ENCODE assay signal across 8 cellular contexts in genomic region chr9:60526694-60527231, GRCh38.
A peak's percentile ranks its signal among the peaks of the same experiment; 100 is the strongest.
DNase-seq lines count a peak whose midpoint lies in the region; ATAC-seq and TF ChIP-seq lines count a peak whose summit lies in the region.
"Not testable (repeated sequence)": the region's sequence is repeated elsewhere in the genome, so short reads cannot be mapped to it uniquely, and the experiment has no call there.

No MANE protein-coding gene starts in this region.

- not testable (repeated sequence) for H3K36me3 ChIP-seq in DND-41 (ENCODE audit: insufficient read depth, low read length); gastroesophageal sphincter; mucosa of descending colon (ENCODE audit: low read depth); upper lobe of left lung; aorta (ENCODE audit: control insufficient read depth in 1 of 2, insufficient read depth in 2 of 2, low read length in 1 of 2)

- H3K36me3 Mint-ChIP-seq in activated CD4-positive, alpha-beta T cell treated with anti-CD3 and anti-CD28 coated beads, Interleukin-2, amount 10 ng/mL, durations not matched to agents 24 days and 14 days (ENCODE audit: low read depth); stimulated activated memory B cell treated with anti-CD40 and anti-IgM and Interleukin-4, amounts not matched to agents 10 μg/mL and 1 μg/mL and 100 μg/mL, for 72 hours: not testable (repeated sequence)

- H3K4me3 ChIP-seq in DND-41 (ENCODE audit: low read depth in 1 of 2, low read length in 2 of 2); coronary artery; gastroesophageal sphincter; mucosa of descending colon; upper lobe of left lung; aorta (ENCODE audit: low read length in 2 of 2): not testable (repeated sequence)

- TF ChIP-seq EP300 in gastroesophageal sphincter (IDR thresholded peaks at IDR 0.05); upper lobe of left lung (IDR thresholded peaks at IDR 0.05): not testable (repeated sequence)

- H3K27me3 ChIP-seq in DND-41 (ENCODE audit: insufficient read depth, low read length, poor library complexity); gastroesophageal sphincter; upper lobe of left lung; aorta (ENCODE audit: control insufficient read depth in 1 of 2, insufficient read depth in 2 of 2, low read length in 1 of 2): not testable (repeated sequence)

- not testable (repeated sequence) for H3K4me2 ChIP-seq in DND-41 (ENCODE audit: insufficient read depth, low read length)

- H3K4me1 ChIP-seq in DND-41 (ENCODE audit: insufficient read depth, low read length); gastroesophageal sphincter; mucosa of descending colon (ENCODE audit: low read depth); upper lobe of left lung; aorta (ENCODE audit: control insufficient read depth in 1 of 2, insufficient read depth in 2 of 2, low read length in 2 of 2): not testable (repeated sequence)

- 0 out of 3 replicates have a peak, but pooled peaks have one; percentile 17 for ATAC-seq in DND-41 (ENCODE audit: insufficient read depth, low read depth)
- ATAC-seq in gastroesophageal sphincter, result peak; percentile 25
- ATAC-seq in mucosa of descending colon, result peak; percentile 12
- ATAC-seq in stimulated activated memory B cell treated with anti-CD40 and anti-IgM and Interleukin-4, amounts not matched to agents 10 μg/mL and 1 μg/mL and 100 μg/mL, for 72 hours, result peak; percentile 35
- ATAC-seq in upper lobe of left lung (ENCODE audit: low FRiP score in 2 of 2), result peak; percentile 26 to 82
- ATAC-seq in aorta (ENCODE audit: low FRiP score), result peak; percentile 70

- DNase-seq in DND-41, mucosa of descending colon, upper lobe of left lung, aorta: not testable (repeated sequence)
- peak; percentile 27 for DNase-seq in activated CD4-positive, alpha-beta T cell treated with anti-CD3 and anti-CD28 coated beads, Interleukin-2, amount 10 ng/mL, durations not matched to agents 24 days and 14 days
- DNase-seq in coronary artery (ENCODE audit: low spot score), result peak; percentile 36

- H3K9me3 Mint-ChIP-seq in activated CD4-positive, alpha-beta T cell treated with anti-CD3 and anti-CD28 coated beads, Interleukin-2, amount 10 ng/mL, durations not matched to agents 24 days and 14 days; stimulated activated memory B cell treated with anti-CD40 and anti-IgM and Interleukin-4, amounts not matched to agents 10 μg/mL and 1 μg/mL and 100 μg/mL, for 72 hours: not testable (repeated sequence)

- H3K79me2 ChIP-seq in DND-41 (ENCODE audit: insufficient read depth, low read length), result not testable (repeated sequence)

- TF ChIP-seq CTCF in DND-41 (IDR thresholded peaks at IDR 0.05; ENCODE audit: borderline replicate concordance, extremely low read depth, low read length, poor library complexity, severe bottlenecking); coronary artery (IDR thresholded peaks at IDR 0.05); gastroesophageal sphincter (IDR thresholded peaks at IDR 0.05); mucosa of descending colon (IDR thresholded peaks at IDR 0.05); upper lobe of left lung (IDR thresholded peaks at IDR 0.05): not testable (repeated sequence)

- TF ChIP-seq POLR2A in gastroesophageal sphincter (IDR thresholded peaks at IDR 0.05); upper lobe of left lung (IDR thresholded peaks at IDR 0.05): not testable (repeated sequence)

- intact Hi-C loops in activated CD4-positive, alpha-beta T cell treated with anti-CD3 and anti-CD28 coated beads, Interleukin-2, amount 10 ng/mL, durations not matched to agents 24 days and 14 days (cut with micrococcal nuclease); mucosa of descending colon (cut with DNase I, micrococcal nuclease); aorta (cut with DNase I): not testable (repeated sequence)

- not testable (repeated sequence) for H3K27me3 Mint-ChIP-seq in activated CD4-positive, alpha-beta T cell treated with anti-CD3 and anti-CD28 coated beads, Interleukin-2, amount 10 ng/mL, durations not matched to agents 24 days and 14 days; stimulated activated memory B cell treated with anti-CD40 and anti-IgM and Interleukin-4, amounts not matched to agents 10 μg/mL and 1 μg/mL and 100 μg/mL, for 72 hours

- H3K4me1 Mint-ChIP-seq in activated CD4-positive, alpha-beta T cell treated with anti-CD3 and anti-CD28 coated beads, Interleukin-2, amount 10 ng/mL, durations not matched to agents 24 days and 14 days; stimulated activated memory B cell treated with anti-CD40 and anti-IgM and Interleukin-4, amounts not matched to agents 10 μg/mL and 1 μg/mL and 100 μg/mL, for 72 hours: not testable (repeated sequence)

- not testable (repeated sequence) for H3K9me3 ChIP-seq in DND-41 (ENCODE audit: insufficient read depth, low read length, severe bottlenecking); upper lobe of left lung; aorta (ENCODE audit: control insufficient read depth, low read length)
- peaks cover 0 to 23% (median 0%) of the 10 kb centered on the region in 3 donors for H3K9me3 ChIP-seq in gastroesophageal sphincter
- H3K9me3 ChIP-seq in mucosa of descending colon, result peaks cover 77% of the 10 kb centered on the region

- not testable (repeated sequence) for H3K9ac ChIP-seq in DND-41 (ENCODE audit: low read depth, low read length)

- H4K20me1 ChIP-seq in DND-41 (ENCODE audit: insufficient read depth, low read length), result not testable (repeated sequence)

- not testable (repeated sequence) for H3K27ac ChIP-seq in DND-41 (ENCODE audit: low read length); coronary artery; gastroesophageal sphincter; upper lobe of left lung; aorta (ENCODE audit: low read depth in 1 of 2, low read length in 2 of 2)

- H3K27ac Mint-ChIP-seq in activated CD4-positive, alpha-beta T cell treated with anti-CD3 and anti-CD28 coated beads, Interleukin-2, amount 10 ng/mL, durations not matched to agents 24 days and 14 days; stimulated activated memory B cell treated with anti-CD40 and anti-IgM and Interleukin-4, amounts not matched to agents 10 μg/mL and 1 μg/mL and 100 μg/mL, for 72 hours: not testable (repeated sequence)

- not testable (repeated sequence) for H2AFZ ChIP-seq in DND-41 (ENCODE audit: low read depth, low read length)

- H3K4me3 Mint-ChIP-seq in activated CD4-positive, alpha-beta T cell treated with anti-CD3 and anti-CD28 coated beads, Interleukin-2, amount 10 ng/mL, durations not matched to agents 24 days and 14 days; stimulated activated memory B cell treated with anti-CD40 and anti-IgM and Interleukin-4, amounts not matched to agents 10 μg/mL and 1 μg/mL and 100 μg/mL, for 72 hours: not testable (repeated sequence)

- WGBS in gastroesophageal sphincter (ENCODE audit: low coverage in 1 of 2), 2 donors, result 36 to 50% methylated on average over 3 of the region's 3 CpGs
- WGBS in upper lobe of left lung, 2 donors, result 45 to 56% methylated on average over 3 of the region's 3 CpGs
- WGBS in aorta, 2 donors, result 51 to 56% methylated on average over 3 of the region's 3 CpGs

Comparison
In these comparisons a context has a peak if more than half of its experiments do, and no peak if none do; other contexts are left out.
1. ATAC-seq: peak in every context shown above with its lines; median percentile 70 in aorta; 54 in upper lobe of left lung; 35 in stimulated activated memory B cell treated with anti-CD40 and anti-IgM and Interleukin-4, amounts not matched to agents 10 μg/mL and 1 μg/mL and 100 μg/mL, for 72 hours; 25 in gastroesophageal sphincter; 17 in DND-41; 12 in mucosa of descending colon.